Comparison of ENCODE assay signal across 8 cellular contexts in genomic region chr22:49929553-49929979, GRCh38. TPM values are rescaled to one million over a fixed set of nuclear protein-coding genes. Genes with fewer than 3 reads are reported as not detected.
DNase-seq lines count a peak whose midpoint lies in the region; ATAC-seq and TF ChIP-seq lines count a peak whose summit lies in the region.

No MANE protein-coding gene starts in this region.

- H3K36me3 Mint-ChIP-seq in CD8-positive, alpha-beta memory T cell, result peaks cover 0 to 2% (median 0%) of the 10 kb centered on the region in 3 donors

- no peak overlapping the region for H3K4me3 ChIP-seq in CD8-positive, alpha-beta memory T cell (ENCODE audit: low read length)
- H3K4me3 ChIP-seq in spleen, result peak overlapping the region in 3 of 8 donors; percentile 10 to 57 (median 14)

- CTCF ChIA-PET in CD8-positive, alpha-beta memory T cell (lab: Charles Lee), result interaction anchor here (0.6 to 3.1 kb wide), 8 partner anchors 37 to 219 kb away, joined by 3 to 40 read pairs (median 6); no protein-coding TSS in a partner anchor

- H3K27me3 ChIP-seq in CD8-positive, alpha-beta memory T cell (ENCODE audit: insufficient read depth, low read length, poor library complexity, severe bottlenecking), result no peaks in the 10 kb centered on the region
- peaks cover 0 to 12% (median 0%) of the 10 kb centered on the region in 7 donors for H3K27me3 ChIP-seq in spleen (replicated peaks in 1 of 7)

- no peak for TF ChIP-seq POLR2A in spleen (IDR thresholded peaks at IDR 0.05)

- peaks cover 29 to 49% (median 33%) of the 10 kb centered on the region in 3 donors for H3K4me1 Mint-ChIP-seq in CD8-positive, alpha-beta memory T cell

- intact Hi-C loops in cardiac septum (cut with DNase I) (loop anchor here (1.0 kb wide), 1 partner anchor 101 kb away; no protein-coding TSS in a partner anchor), spleen (cut with DNase I; ENCODE audit: low total_unique reads) (loop anchor here (2.0 to 10.0 kb wide), 2 partner anchors 101 to 165 kb away; no protein-coding TSS in a partner anchor)

- POLR2A ChIA-PET in CD8-positive, alpha-beta memory T cell (lab: Charles Lee), result interaction anchor here (1.3 kb wide), 1 partner anchor 31 kb away, joined by 4 read pairs; the partner anchor contains the start of gene PIM3

- no peaks in the 10 kb centered on the region for H3K9me3 Mint-ChIP-seq in CD8-positive, alpha-beta memory T cell

- 1 to 11% (median 3%) methylated on average over 5 to 42 of the region's 42 CpGs for WGBS in spleen, 5 donors

- H3K27ac Mint-ChIP-seq in CD8-positive, alpha-beta memory T cell, result peak overlapping the region in 1 of 8 donors; percentile 52

- peaks cover 42% of the 10 kb centered on the region for H3K4me1 ChIP-seq in CD8-positive, alpha-beta memory T cell (ENCODE audit: insufficient read depth, low read length)
- peaks cover 42 to 81% (median 74%) of the 10 kb centered on the region in 6 donors for H3K4me1 ChIP-seq in spleen

- ATAC-seq in GM18867 (IDR thresholded peaks at IDR 0.05; ENCODE audit: unreplicated experiment) (no peak), HG02623 (IDR thresholded peaks at IDR 0.05; ENCODE audit: unreplicated experiment) (no peak)

- no peak overlapping the region for H3K27ac ChIP-seq in CD8-positive, alpha-beta memory T cell (ENCODE audit: low read depth, low read length)
- H3K27ac ChIP-seq in spleen, result peak overlapping the region in 6 of 8 donors; percentile 46 to 100 (median 96)

- no peaks in the 10 kb centered on the region for H3K27me3 Mint-ChIP-seq in CD8-positive, alpha-beta memory T cell

- no peaks in the 10 kb centered on the region for H3K9me3 ChIP-seq in CD8-positive, alpha-beta memory T cell (ENCODE audit: low read length)
- no peaks in the 10 kb centered on the region for H3K9me3 ChIP-seq in spleen

- no peaks in the 10 kb centered on the region for H3K36me3 ChIP-seq in CD8-positive, alpha-beta memory T cell (ENCODE audit: insufficient read depth, low read length)
- peaks cover 0 to 25% (median 1%) of the 10 kb centered on the region in 6 donors for H3K36me3 ChIP-seq in spleen

- peak; percentile 73 to 78 (median 74) for DNase-seq in CD8-positive, alpha-beta memory T cell
- DNase-seq in HCEC 1CT (peak; percentile 18), RPMI8226 (peak; percentile 85), activated gamma-delta T cell treated with Interleukin-2 at 50 U/mL for 16 hours (peak; percentile 75), cardiac septum (ENCODE audit: low spot score) (peak; percentile 84), spleen (peak; percentile 97)

- peak in 10 of 11 experiments; percentile 29 to 98 (median 91) for TF ChIP-seq CTCF in spleen (IDR thresholded peaks at IDR 0.05 in 8 of 11, conservative IDR thresholded peaks at IDR 0.05 in 3 of 11)

- H3K4me3 Mint-ChIP-seq in CD8-positive, alpha-beta memory T cell, result no peak overlapping the region

RNA-seq across cellular contexts. Expression of gene CRELD2, which starts 11.1 kb away (rescaled TPM):
- 10 to 100 TPM; 49.4 to 50.7 TPM for total RNA-seq in CD8-positive, alpha-beta memory T cell
- polyA plus RNA-seq in CD8-positive, alpha-beta memory T cell, result 53.2 TPM
- total RNA-seq in cardiac septum (32.9 TPM), spleen (10 to 100 TPM; 23.2 to 46.3 (median 38.1) TPM)
- 10 to 100 TPM; 16.2 to 26.3 (median 18.3) TPM for polyA plus RNA-seq in spleen

RNA-seq across cellular contexts. Expression of gene ALG12, which starts 11.3 kb away (rescaled TPM):
- total RNA-seq in CD8-positive, alpha-beta memory T cell, result 10 to 100 TPM; 21.0 TPM
- 21.8 TPM for polyA plus RNA-seq in CD8-positive, alpha-beta memory T cell
- total RNA-seq in cardiac septum (14.3 TPM), spleen (10 to 100 TPM; 10.2 to 20.1 (median 13.3) TPM)
- polyA plus RNA-seq in spleen, result 1 to 10 TPM; 5.7 to 7.1 (median 5.9) TPM

RNA-seq across cellular contexts. Expression of gene PIM3, which starts 31.0 kb away (rescaled TPM):
- 100 to 1,000 TPM; 202 to 227 TPM for total RNA-seq in CD8-positive, alpha-beta memory T cell
- polyA plus RNA-seq in CD8-positive, alpha-beta memory T cell, result 39.3 TPM
- 31.3 TPM for total RNA-seq in cardiac septum
- total RNA-seq in spleen, result 100 to 1,000 TPM in 5 of 7 donors, 10 to 100 TPM in 2; 72.1 to 134 (median 109) TPM
- 10 to 100 TPM; 49.5 to 84.4 (median 52.0) TPM for polyA plus RNA-seq in spleen

Comparison
In these comparisons a context has a peak if more than half of its experiments do, and no peak if none do; other contexts are left out.
1. DNase-seq: peak in every context shown above with its lines; median percentile 97 in spleen; 85 in RPMI8226; 84 in cardiac septum; 75 in activated gamma-delta T cell treated with Interleukin-2 at 50 U/mL for 16 hours; 74 in CD8-positive, alpha-beta memory T cell; 18 in HCEC 1CT.